ENCODE assay signal across 8 cellular contexts in genomic region chr5:179700401-179700918, GRCh38. TPM values are rescaled to one million over a fixed set of nuclear protein-coding genes. Genes with fewer than 3 reads are reported as not detected.
DNase-seq lines count a peak whose midpoint lies in the region; ATAC-seq and TF ChIP-seq lines count a peak whose summit lies in the region.

No MANE protein-coding gene starts in this region.

- H3K27ac Mint-ChIP-seq in CD4-positive, alpha-beta T cell = peak overlapping the region; percentile 98
- peak overlapping the region; percentile 57 to 99 (median 96) for H3K27ac Mint-ChIP-seq in naive B cell

- no peaks in the 10 kb centered on the region for H3F3A ChIP-seq in Loucy (ENCODE audit: low read depth)

- CTCF ChIA-PET in CD4-positive, alpha-beta T cell (lab: Charles Lee) = interaction anchor here (0.8 to 2.1 kb wide), 3 partner anchors 22 to 158 kb away, joined by 3 to 4 read pairs (median 3); partner anchors contain the start of gene MRNIP

- TF ChIP-seq POLR2A in breast epithelium (IDR thresholded peaks at IDR 0.05) = no peak

- no peak for DNase-seq in CD4-positive, alpha-beta T cell
- DNase-seq in breast epithelium (ENCODE audit: low spot score in 2 of 2) = no peak
- no peak for DNase-seq in naive B cell
- DNase-seq in NCI-H774 (lab: John Stamatoyannopoulos, UW) = no peak
- DNase-seq in foreskin melanocyte = no peak

- no peaks in the 10 kb centered on the region for H3K9me2 ChIP-seq in Loucy (replicated peaks; ENCODE audit: low read depth, low read length)

- no peaks in the 10 kb centered on the region for H3K9me3 Mint-ChIP-seq in CD4-positive, alpha-beta T cell
- no peaks in the 10 kb centered on the region for H3K9me3 Mint-ChIP-seq in naive B cell

- no peaks in the 10 kb centered on the region for H3K36me3 ChIP-seq in Loucy (ENCODE audit: insufficient read depth, low read length)
- no peaks in the 10 kb centered on the region for H3K36me3 ChIP-seq in breast epithelium

- peaks cover 56% of the 10 kb centered on the region for H3K4me1 Mint-ChIP-seq in CD4-positive, alpha-beta T cell (ENCODE audit: low read depth)
- H3K4me1 Mint-ChIP-seq in naive B cell = peaks cover 34 to 48% (median 48%) of the 10 kb centered on the region in 3 donors

- peak overlapping the region; percentile 96 for H3K9ac ChIP-seq in Loucy (ENCODE audit: low read depth, low read length, poor library complexity, severe bottlenecking)

- no peak for TF ChIP-seq CTCF in CD4-positive, alpha-beta T cell (IDR thresholded peaks at IDR 0.05)
- TF ChIP-seq CTCF in Loucy (conservative IDR thresholded peaks at IDR 0.05; ENCODE audit: low read length) (no peak), breast epithelium (IDR thresholded peaks at IDR 0.05) (no peak)

- H4K20me1 ChIP-seq in Loucy (ENCODE audit: insufficient read depth, low read length, poor library complexity, severe bottlenecking) = peaks cover 28% of the 10 kb centered on the region

- H3K4me3 ChIP-seq in Loucy (ENCODE audit: low read length, poor library complexity, severe bottlenecking) (peak overlapping the region; percentile 81), breast epithelium (peak overlapping the region; percentile 68 to 94 (median 80))

- no peaks in the 10 kb centered on the region for H3K9me3 ChIP-seq in CD4-positive, alpha-beta T cell (ENCODE audit: control insufficient read depth, low read length)
- H3K9me3 ChIP-seq in Loucy (ENCODE audit: insufficient read depth, low read depth, low read length) = no peaks in the 10 kb centered on the region
- H3K9me3 ChIP-seq in breast epithelium = no peaks in the 10 kb centered on the region

- intact Hi-C loops in CD4-positive, alpha-beta T cell (cut with DNase I, micrococcal nuclease) = no loop called here
- intact Hi-C loops in breast epithelium (cut with DNase I; ENCODE audit: low total_unique reads) = no loop called here

- POLR2A ChIA-PET in CD4-positive, alpha-beta T cell (lab: Charles Lee) = interaction anchor here (0.6 to 3.2 kb wide), 6 partner anchors 17 to 141 kb away, joined by 3 to 23 read pairs (median 10); partner anchors contain the start of genes HNRNPH1 and MAML1

- no peaks in the 10 kb centered on the region for H3K27me3 Mint-ChIP-seq in CD4-positive, alpha-beta T cell
- no peaks in the 10 kb centered on the region for H3K27me3 Mint-ChIP-seq in naive B cell

- peaks cover 51% of the 10 kb centered on the region for H3K36me3 Mint-ChIP-seq in CD4-positive, alpha-beta T cell (ENCODE audit: low read depth)
- peaks cover 1 to 7% of the 10 kb centered on the region in 2 donors for H3K36me3 Mint-ChIP-seq in naive B cell

- no peak overlapping the region for H2AFZ ChIP-seq in Loucy (ENCODE audit: low read length)

- H3K4me1 ChIP-seq in Loucy (ENCODE audit: insufficient read depth, low read length, poor library complexity, severe bottlenecking) = peaks cover 8% of the 10 kb centered on the region
- H3K4me1 ChIP-seq in breast epithelium = no peaks in the 10 kb centered on the region

- H3K4me2 ChIP-seq in Loucy (ENCODE audit: low read depth, low read length, poor library complexity, severe bottlenecking) = peak overlapping the region; percentile 81

- ATAC-seq in CD4-positive, alpha-beta T cell (ENCODE audit: poor library complexity) = no peak
- ATAC-seq in naive B cell (ENCODE audit: low read depth in 2 of 2) = no peak
- no peak for ATAC-seq in GM18873 (IDR thresholded peaks at IDR 0.05; ENCODE audit: low FRiP score, unreplicated experiment)
- no peak for ATAC-seq in HG02884 (IDR thresholded peaks at IDR 0.05; ENCODE audit: unreplicated experiment)

- H3K79me2 ChIP-seq in Loucy (ENCODE audit: insufficient read depth, low read length) = peaks cover 69% of the 10 kb centered on the region

- H3K4me3 Mint-ChIP-seq in CD4-positive, alpha-beta T cell = peak overlapping the region; percentile 95
- H3K4me3 Mint-ChIP-seq in naive B cell = peak overlapping the region in 7 of 8 donors; percentile 90 to 98 (median 95)

- no peaks in the 10 kb centered on the region for H3K27me3 ChIP-seq in CD4-positive, alpha-beta T cell (ENCODE audit: control insufficient read depth, insufficient read depth, low read length)
- no peaks in the 10 kb centered on the region for H3K27me3 ChIP-seq in Loucy (ENCODE audit: insufficient read depth, low read length, poor library complexity, severe bottlenecking)
- no peaks in the 10 kb centered on the region for H3K27me3 ChIP-seq in breast epithelium

- H3K27ac ChIP-seq in CD4-positive, alpha-beta T cell (ENCODE audit: low read depth, low read length) = no peak overlapping the region
- H3K27ac ChIP-seq in breast epithelium = peak overlapping the region; percentile 96 to 99

RNA-seq across cellular contexts. Expression of gene CANX, which starts 1.7 kb away (rescaled TPM):
- total RNA-seq in CD4-positive, alpha-beta T cell = 100 to 1,000 TPM; 150 to 152 TPM
- total RNA-seq in breast epithelium = 100 to 1,000 TPM; 379 to 416 (median 381) TPM
- polyA plus RNA-seq in naive B cell (ENCODE audit: low read depth in 6 of 6) = 100 to 1,000 TPM; 170 to 216 (median 197) TPM

RNA-seq across cellular contexts. Expression of gene CBY3, which starts 19.6 kb away (rescaled TPM):
- total RNA-seq in CD4-positive, alpha-beta T cell = under 1 TPM; 0.36 to 0.64 TPM
- total RNA-seq in breast epithelium = not detected
- polyA plus RNA-seq in naive B cell (ENCODE audit: low read depth in 6 of 6) = under 1 TPM in 1 of 6 donors, not detected in 5; 0.39 TPM

RNA-seq across cellular contexts. Expression of gene MAML1, which starts 32.2 kb away (rescaled TPM):
- total RNA-seq in CD4-positive, alpha-beta T cell = 10 to 100 TPM; 21.8 to 22.2 TPM
- 10 to 100 TPM; 16.3 to 22.4 (median 21.0) TPM for total RNA-seq in breast epithelium
- 1 to 10 TPM; 2.0 to 9.5 (median 3.4) TPM for polyA plus RNA-seq in naive B cell (ENCODE audit: low read depth in 6 of 6)
